ENCODE assay signal across 17 cellular contexts in genomic region chr14:103811189-103811588, GRCh38. TPM values are rescaled to one million over a fixed set of nuclear protein-coding genes. Genes with fewer than 3 reads are reported as not detected.
DNase-seq lines count a peak whose midpoint lies in the region; ATAC-seq and TF ChIP-seq lines count a peak whose summit lies in the region.
"Had no signal": no experiment of that assay in that cellular context is flagged by ENCODE, and none has a peak within 500 bp of the region (broad histone marks: within the 10 kb centered on the region; RNA-seq: fewer than 3 reads in every experiment).

No MANE protein-coding gene starts in this region.

- peaks cover 38% of the 10 kb centered on the region for H3K4me1 ChIP-seq in body of pancreas
- H3K4me1 ChIP-seq: A549, Caco-2 had no signal

- intact Hi-C loops in body of pancreas (cut with DNase I) = no loop called here

- no peak for TF ChIP-seq POLR2A in body of pancreas (IDR thresholded peaks at IDR 0.05)

- no peaks in the 10 kb centered on the region for H3K27me3 ChIP-seq in body of pancreas
- H3K27me3 ChIP-seq: BLaER1 treated with 17β-estradiol and CSF1 and Interleukin-3, amounts not matched to agents 10 nM and 100 nM had no signal

- H3K4me1 Mint-ChIP-seq in stimulated activated naive CD8-positive, alpha-beta T cell treated with anti-CD3 and anti-CD28 coated beads, Interleukin-15, amount 100 ng/mL, for 72 hours = peaks cover 14% of the 10 kb centered on the region

- no peak for TF ChIP-seq CTCF in body of pancreas (IDR thresholded peaks at IDR 0.05)

- peak overlapping the region in 3 of 4 donors; percentile 5 to 51 (median 6) for H3K27ac ChIP-seq in body of pancreas
- H3K27ac ChIP-seq: A549; BLaER1 treated with 17β-estradiol and CSF1 and Interleukin-3, amounts not matched to agents 10 nM and 100 nM; C4-2B had no signal

- no peaks in the 10 kb centered on the region for H3K9me3 ChIP-seq in body of pancreas
- H3K9me3 ChIP-seq: A549; BLaER1 treated with 17β-estradiol and CSF1 and Interleukin-3, amounts not matched to agents 10 nM and 100 nM; Caco-2 had no signal

- WGBS in body of pancreas, 2 donors = 33 to 44% methylated on average over 2 of the region's 2 CpGs

- H3K27ac Mint-ChIP-seq in stimulated activated naive CD8-positive, alpha-beta T cell treated with anti-CD3 and anti-CD28 coated beads, Interleukin-15, amount 100 ng/mL, for 72 hours = peak overlapping the region; percentile 27 to 53
- H3K27ac Mint-ChIP-seq: B cell; CD4-positive, alpha-beta T cell; CD8-positive, alpha-beta T cell had no signal

- H3K4me3 Mint-ChIP-seq in stimulated activated naive CD8-positive, alpha-beta T cell treated with anti-CD3 and anti-CD28 coated beads, Interleukin-15, amount 100 ng/mL, for 72 hours = no peak overlapping the region
- H3K4me3 Mint-ChIP-seq: B cell; CD4-positive, alpha-beta T cell; CD8-positive, alpha-beta T cell had no signal

- H3K9me3 Mint-ChIP-seq in stimulated activated naive CD8-positive, alpha-beta T cell treated with anti-CD3 and anti-CD28 coated beads, Interleukin-15, amount 100 ng/mL, for 72 hours = no peaks in the 10 kb centered on the region
- H3K9me3 Mint-ChIP-seq: CD4-positive, alpha-beta T cell; CD8-positive, alpha-beta T cell had no signal

- no peak overlapping the region for H3K4me3 ChIP-seq in body of pancreas
- H3K4me3 ChIP-seq: A549; BLaER1 treated with 17β-estradiol and CSF1 and Interleukin-3, amounts not matched to agents 10 nM and 100 nM had no signal

- H3K36me3 ChIP-seq in body of pancreas (replicated peaks in 1 of 2; ENCODE audit: insufficient read depth in 1 of 2, low read depth in 2 of 2) = no peaks in the 10 kb centered on the region
- H3K36me3 ChIP-seq: BLaER1 treated with 17β-estradiol and CSF1 and Interleukin-3, amounts not matched to agents 10 nM and 100 nM had no signal

- no peak for DNase-seq in stimulated activated naive CD8-positive, alpha-beta T cell treated with anti-CD3 and anti-CD28 coated beads, Interleukin-15, amount 100 ng/mL, for 72 hours
- no peak for DNase-seq in stimulated activated naive CD8-positive, alpha-beta T cell treated with anti-CD3 and anti-CD28 coated beads, Interleukin-15, Interleukin-2, amounts not matched to agents 100 U/mL and 50 U/mL, for 24 hours
- DNase-seq in body of pancreas (peak in 2 of 4 donors; percentile 7 to 55), A172 (ENCODE audit: low spot score) (no peak)
- DNase-seq: 8988T; AML-193; Caco-2; Calu3; CD4-positive, alpha-beta T cell; CD8-positive, alpha-beta T cell; DMS79 treated with DMSO at 0.1 percent for 48 hours; GF-D8 had no signal

- ATAC-seq in stimulated activated naive CD8-positive, alpha-beta T cell treated with anti-CD3 and anti-CD28 coated beads, Interleukin-15, amount 100 ng/mL, for 72 hours = no peak
- ATAC-seq in stimulated activated naive CD8-positive, alpha-beta T cell treated with anti-CD3 and anti-CD28 coated beads, Interleukin-15, Interleukin-2, amounts not matched to agents 100 U/mL and 50 U/mL, for 24 hours = no peak
- ATAC-seq in body of pancreas (no peak), GM18867 (IDR thresholded peaks at IDR 0.05; ENCODE audit: unreplicated experiment) (no peak)
- ATAC-seq: A549; CD8-positive, alpha-beta T cell had no signal

- H3K27me3 Mint-ChIP-seq in stimulated activated naive CD8-positive, alpha-beta T cell treated with anti-CD3 and anti-CD28 coated beads, Interleukin-15, amount 100 ng/mL, for 72 hours = no peaks in the 10 kb centered on the region
- H3K27me3 Mint-ChIP-seq: B cell; CD4-positive, alpha-beta T cell had no signal

RNA-seq across cellular contexts. Expression of gene PPP1R13B, which starts 36.2 kb away (rescaled TPM):
- total RNA-seq in body of pancreas = 10 to 100 TPM; 12.5 to 36.3 TPM
- total RNA-seq in A172 (2014; rRNA removed; shearing (Covaris generic)) = 4.0 and 4.8 TPM in 2 replicates
